8 cellular contexts compared by ENCODE assay signal in genomic region chr9:37486256-37486615, GRCh38. TPM values are rescaled to one million over a fixed set of nuclear protein-coding genes. Genes with fewer than 3 reads are reported as not detected.
DNase-seq lines count a peak whose midpoint lies in the region; ATAC-seq and TF ChIP-seq lines count a peak whose summit lies in the region.

No MANE protein-coding gene starts in this region.

- H3K9me3 Mint-ChIP-seq in central memory CD8-positive, alpha-beta T cell: no peaks in the 10 kb centered on the region

- H3K27ac ChIP-seq in A673 (ENCODE audit: low read depth, low read length, poor library complexity, severe bottlenecking): peak overlapping the region; percentile 83
- no peak overlapping the region for H3K27ac ChIP-seq in HUES64 (ENCODE audit: low read depth, low read length)

- POLR2A ChIA-PET in A673 (lab: Charles Lee; ENCODE audit: low non-redundant PET): no interaction called here

- no peaks in the 10 kb centered on the region for H3K27me3 ChIP-seq in A673 (replicated peaks; ENCODE audit: insufficient read depth, low read depth, low read length, poor library complexity)
- no peaks in the 10 kb centered on the region for H3K27me3 ChIP-seq in HUES64 (ENCODE audit: insufficient read depth, low read length)
- H3K27me3 ChIP-seq in mucosa of stomach (ENCODE audit: control insufficient read depth, insufficient read depth, low read length): no peaks in the 10 kb centered on the region

- H3K36me3 ChIP-seq in A673 (ENCODE audit: insufficient read depth, low read length, poor library complexity, severe bottlenecking) (peaks cover 42% of the 10 kb centered on the region), HUES64 (ENCODE audit: insufficient read depth, low read length) (peaks cover 39% of the 10 kb centered on the region), mucosa of stomach (ENCODE audit: control insufficient read depth, insufficient read depth, low read length) (no peaks in the 10 kb centered on the region)

- BruUV-seq in A673 (replicated peaks; lab: Mats Ljungman, UMichigan): no TSS peak

- H3K4me1 ChIP-seq in A673 (ENCODE audit: insufficient read depth, low read length, poor library complexity, severe bottlenecking) (peaks cover 21% of the 10 kb centered on the region), HUES64 (ENCODE audit: insufficient read depth, low read length) (peaks cover 7% of the 10 kb centered on the region; the same call in 1 of the 2 replicates), mucosa of stomach (ENCODE audit: control insufficient read depth, insufficient read depth, low read length) (peaks cover 20% of the 10 kb centered on the region)

- H3K27me3 Mint-ChIP-seq in central memory CD8-positive, alpha-beta T cell: peaks cover 11% of the 10 kb centered on the region

- no peak for ATAC-seq in central memory CD8-positive, alpha-beta T cell (replicated peaks; ENCODE audit: extremely low read depth, poor library complexity, severe bottlenecking)
- no peak for ATAC-seq in HG03159 (IDR thresholded peaks at IDR 0.05; ENCODE audit: unreplicated experiment)

- CTCF ChIA-PET in A673 (lab: Charles Lee): no interaction called here

- WGBS in HUES64: 2% methylated on average over 7 of the region's 7 CpGs

- TF ChIP-seq CTCF in A673 (conservative IDR thresholded peaks at IDR 0.05; ENCODE audit: low read depth, low read length): no peak

- H3K4me1 Mint-ChIP-seq in central memory CD8-positive, alpha-beta T cell: peaks cover 33% of the 10 kb centered on the region

- intact Hi-C loops in A673 (cut with micrococcal nuclease; ENCODE audit: unreplicated experiment): loop anchor here (10.0 kb wide), 3 partner anchors 99 to 919 kb away; no protein-coding TSS in a partner anchor

- H3K36me3 Mint-ChIP-seq in central memory CD8-positive, alpha-beta T cell (ENCODE audit: insufficient read depth): peaks cover 29% of the 10 kb centered on the region

- H3K27ac Mint-ChIP-seq in central memory CD8-positive, alpha-beta T cell (ENCODE audit: low read depth): peak overlapping the region; percentile 97

- H3K9ac ChIP-seq in HUES64 (ENCODE audit: low read depth, low read length) (peak overlapping the region; percentile 74), mucosa of stomach (ENCODE audit: low read length) (peak overlapping the region; percentile 82)

- H3K4me3 Mint-ChIP-seq in central memory CD8-positive, alpha-beta T cell: peak overlapping the region; percentile 92

- H3K9me3 ChIP-seq in A673 (ENCODE audit: low read depth, low read length, poor library complexity, severe bottlenecking): no peaks in the 10 kb centered on the region
- H3K9me3 ChIP-seq in HUES64 (ENCODE audit: insufficient read depth, low read depth, low read length): no peaks in the 10 kb centered on the region
- no peaks in the 10 kb centered on the region for H3K9me3 ChIP-seq in mucosa of stomach (ENCODE audit: control insufficient read depth, low read length)

- peak overlapping the region; percentile 76 for H3K4me3 ChIP-seq in A673 (ENCODE audit: low read depth, low read length, poor library complexity, severe bottlenecking)
- H3K4me3 ChIP-seq in HUES64 (ENCODE audit: low read length): peak overlapping the region; percentile 90
- H3K4me3 ChIP-seq in mucosa of stomach (ENCODE audit: low read length): peak overlapping the region; percentile 81

- no peak for DNase-seq in A673 (ENCODE audit: low spot score)
- no peak for DNase-seq in central memory CD8-positive, alpha-beta T cell (ENCODE audit: low spot score in 2 of 2)
- no peak for DNase-seq in islet precursor cell
- DNase-seq in NOMO-1 treated with dmso at 0.1 percent for 144 hours (lab: John Stamatoyannopoulos, UW; ENCODE audit: unreplicated experiment): no peak
- DNase-seq in NCI-H2081 (lab: John Stamatoyannopoulos, UW): no peak

RNA-seq across cellular contexts. Expression of gene POLR1E, which starts 0.5 kb away (rescaled TPM):
- total RNA-seq in A673 (2021): 55.1 and 68.8 TPM in 2 replicates
- polyA plus RNA-seq in HUES64 (2013, experiment 1 of 2): 26.9 TPM
- polyA plus RNA-seq in HUES64 (2013, experiment 2 of 2): 26.2 TPM

RNA-seq across cellular contexts. Expression of gene ZBTB5, which starts 21.0 kb away (rescaled TPM):
- total RNA-seq in A673 (2021): 17.2 and 18.0 TPM in 2 replicates
- polyA plus RNA-seq in HUES64 (2013, experiment 1 of 2): 8.0 TPM
- polyA plus RNA-seq in HUES64 (2013, experiment 2 of 2): 11.5 TPM
